In the genomic region with DNA sequence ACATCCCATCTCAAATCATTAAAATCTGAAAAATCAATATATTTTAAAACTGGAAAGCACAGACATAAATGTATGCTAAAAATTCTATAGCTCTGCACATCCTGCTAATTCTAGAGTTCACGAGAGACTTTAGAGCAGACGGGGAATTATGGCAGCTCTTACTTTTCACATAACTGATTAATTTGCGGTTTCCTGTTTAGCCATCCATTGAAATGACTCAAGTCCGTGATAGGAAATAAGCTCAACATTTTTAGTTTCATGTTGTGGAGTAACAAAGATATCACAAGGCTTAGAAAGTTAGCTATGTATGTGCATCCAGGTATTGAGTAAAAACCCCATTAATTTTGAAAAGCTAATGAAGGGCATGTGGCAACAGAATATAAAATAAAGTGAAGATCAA, we compare ENCODE assay signal across 9 cellular contexts.
A peak's percentile ranks its signal among the peaks of the same experiment; 100 is the strongest.
DNase-seq lines count a peak whose midpoint lies in the region; ATAC-seq and TF ChIP-seq lines count a peak whose summit lies in the region.
"Had no signal": no experiment of that assay in that cellular context is flagged by ENCODE, and none has a peak within 500 bp of the region (broad histone marks: within the 10 kb centered on the region; RNA-seq: fewer than 3 reads in every experiment).

No MANE protein-coding gene starts in this region.

- peak overlapping the region; percentile 3 for H3K4me2 ChIP-seq in smooth muscle cell

- H3K9me3 ChIP-seq in adipocyte (ENCODE audit: control insufficient read depth, low read length) = no peaks in the 10 kb centered on the region
- H3K9me3 ChIP-seq in smooth muscle cell (replicated peaks; ENCODE audit: low read depth) = no peaks in the 10 kb centered on the region
- H3K9me3 ChIP-seq in tibial artery = no peaks in the 10 kb centered on the region

- no peak for DNase-seq in activated naive CD4-positive, alpha-beta T cell treated with anti-CD3 and anti-CD28 coated beads for 36 hours
- no peak for DNase-seq in activated naive CD4-positive, alpha-beta T cell treated with Interleukin-2 at 50 U/mL for 16 hours
- peak; percentile 28 for DNase-seq in adipocyte (ENCODE audit: low read depth)
- no peak for DNase-seq in smooth muscle cell (lab: John Stamatoyannopoulos, UW; ENCODE audit: unreplicated experiment)
- DNase-seq in globus pallidus (ENCODE audit: low spot score) = no peak
- no peak for DNase-seq in tibial artery
- no peak for DNase-seq in stimulated activated CD4-positive, alpha-beta T cell treated with anti-CD3 and anti-CD28 coated beads, Interleukin-4, amount 100 ng/mL, for 4 hours

- H2AFZ ChIP-seq in smooth muscle cell (ENCODE audit: low read depth) = no peak overlapping the region

- no peaks in the 10 kb centered on the region for H3K27me3 Mint-ChIP-seq in activated naive CD4-positive, alpha-beta T cell treated with anti-CD3 and anti-CD28 coated beads for 36 hours (ENCODE audit: low read depth)

- H3K79me2 ChIP-seq in smooth muscle cell (ENCODE audit: low read depth) = no peaks in the 10 kb centered on the region

- peak overlapping the region; percentile 31 for H3K27ac Mint-ChIP-seq in activated naive CD4-positive, alpha-beta T cell treated with anti-CD3 and anti-CD28 coated beads for 36 hours
- H3K27ac Mint-ChIP-seq: stimulated activated naive CD8-positive, alpha-beta T cell treated with anti-CD3 and anti-CD28 coated beads, Interleukin-15, Interleukin-2, amounts not matched to agents 100 ng/mL and 50 ng/mL, for 24 hours had no signal

- no peak overlapping the region for H3K9ac ChIP-seq in adipocyte (ENCODE audit: low read length)
- H3K9ac ChIP-seq in smooth muscle cell (ENCODE audit: low read depth) = no peak overlapping the region

- H3K4me1 ChIP-seq in adipocyte (ENCODE audit: control insufficient read depth, insufficient read depth, low read length) (peaks cover 12% of the 10 kb centered on the region), smooth muscle cell (ENCODE audit: low read depth) (peaks cover 8% of the 10 kb centered on the region), tibial artery (no peaks in the 10 kb centered on the region)

- no peaks in the 10 kb centered on the region for H3K9me3 Mint-ChIP-seq in activated naive CD4-positive, alpha-beta T cell treated with anti-CD3 and anti-CD28 coated beads for 36 hours
- H3K9me3 Mint-ChIP-seq: stimulated activated naive CD8-positive, alpha-beta T cell treated with anti-CD3 and anti-CD28 coated beads, Interleukin-15, Interleukin-2, amounts not matched to agents 100 ng/mL and 50 ng/mL, for 24 hours had no signal

- TF ChIP-seq CTCF in smooth muscle cell (IDR thresholded peaks at IDR 0.05; ENCODE audit: borderline replicate concordance, insufficient read depth, poor library complexity, severe bottlenecking) (no peak), tibial artery (IDR thresholded peaks at IDR 0.05) (no peak)

- no peaks in the 10 kb centered on the region for H4K20me1 ChIP-seq in smooth muscle cell (ENCODE audit: low read depth)

- peaks cover 32% of the 10 kb centered on the region for H3K36me3 ChIP-seq in adipocyte (ENCODE audit: control insufficient read depth, insufficient read depth, low read length, severe bottlenecking)
- no peaks in the 10 kb centered on the region for H3K36me3 ChIP-seq in smooth muscle cell (ENCODE audit: low read depth)
- peaks cover 0 to 22% (median 6%) of the 10 kb centered on the region in 3 donors for H3K36me3 ChIP-seq in tibial artery

- CTCF ChIA-PET in activated naive CD4-positive, alpha-beta T cell treated with anti-CD3 and anti-CD28 coated beads for 36 hours (lab: Charles Lee) = interaction anchor here (0.6 to 1.2 kb wide), 2 partner anchors 180 to 375 kb away, joined by 3 read pairs; no protein-coding TSS in a partner anchor

- intact Hi-C loops in activated naive CD4-positive, alpha-beta T cell treated with anti-CD3 and anti-CD28 coated beads for 36 hours (cut with micrococcal nuclease) = loop anchor here (2.0 kb wide), 1 partner anchor 25 kb away; no protein-coding TSS in a partner anchor
- intact Hi-C loops in tibial artery (cut with DNase I; ENCODE audit: low total_unique reads) = no loop called here

- H3K27me3 ChIP-seq in adipocyte (replicated peaks; ENCODE audit: control insufficient read depth, insufficient read depth, low read length) (no peaks in the 10 kb centered on the region), smooth muscle cell (ENCODE audit: low read depth) (no peaks in the 10 kb centered on the region), tibial artery (no peaks in the 10 kb centered on the region)

- peaks cover 9% of the 10 kb centered on the region for H3K4me1 Mint-ChIP-seq in activated naive CD4-positive, alpha-beta T cell treated with anti-CD3 and anti-CD28 coated beads for 36 hours (ENCODE audit: low read depth)

- no peaks in the 10 kb centered on the region for H3K36me3 Mint-ChIP-seq in activated naive CD4-positive, alpha-beta T cell treated with anti-CD3 and anti-CD28 coated beads for 36 hours (ENCODE audit: low read depth)

- ATAC-seq in HG03558 (IDR thresholded peaks at IDR 0.05; ENCODE audit: extremely low read depth, unreplicated experiment) = peak; percentile 77

- H3K27ac ChIP-seq in smooth muscle cell (ENCODE audit: low read depth) (peak overlapping the region; percentile 67), tibial artery (no peak overlapping the region)

- no peaks in the 10 kb centered on the region for H3F3A ChIP-seq in smooth muscle cell (ENCODE audit: low read depth)

- WGBS in smooth muscle cell (ENCODE audit: low lambda C conversion rate) = 35% methylated on average over 4 of the region's 4 CpGs

- H3K4me3 Mint-ChIP-seq in activated naive CD4-positive, alpha-beta T cell treated with anti-CD3 and anti-CD28 coated beads for 36 hours = no peak overlapping the region
- H3K4me3 Mint-ChIP-seq: stimulated activated naive CD8-positive, alpha-beta T cell treated with anti-CD3 and anti-CD28 coated beads, Interleukin-15, Interleukin-2, amounts not matched to agents 100 ng/mL and 50 ng/mL, for 24 hours had no signal

- H3K4me3 ChIP-seq in adipocyte (ENCODE audit: low read length) = no peak overlapping the region
- no peak overlapping the region for H3K4me3 ChIP-seq in smooth muscle cell
- no peak overlapping the region for H3K4me3 ChIP-seq in tibial artery
